11 cellular contexts compared by ENCODE assay signal in genomic region chr2:21395366-21395765, GRCh38.
A peak's percentile ranks its signal among the peaks of the same experiment; 100 is the strongest.
DNase-seq lines count a peak whose midpoint lies in the region; ATAC-seq and TF ChIP-seq lines count a peak whose summit lies in the region.
"Had no signal": no experiment of that assay in that cellular context is flagged by ENCODE, and none has a peak within 500 bp of the region (broad histone marks: within the 10 kb centered on the region; RNA-seq: fewer than 3 reads in every experiment).

No MANE protein-coding gene starts in this region.

- H3K9me3 Mint-ChIP-seq in brain, result no peaks in the 10 kb centered on the region
- H3K9me3 Mint-ChIP-seq in nephron progenitor cell, result no peaks in the 10 kb centered on the region
- H3K9me3 Mint-ChIP-seq in endothelial cell (ENCODE audit: unreplicated experiment), result no peaks in the 10 kb centered on the region
- no peaks in the 10 kb centered on the region for H3K9me3 Mint-ChIP-seq in activated naive CD8-positive, alpha-beta T cell treated with anti-CD3 and anti-CD28 coated beads for 36 hours
- H3K9me3 Mint-ChIP-seq: natural killer cell treated with Interleukin-12 subunit alpha and Interleukin-12 subunit beta and Interleukin-15 and Interleukin-18, amount 100 ng/mL, for 72 hours had no signal

- H3K27me3 Mint-ChIP-seq in brain (no peaks in the 10 kb centered on the region), nephron progenitor cell (ENCODE audit: low read depth, poor library complexity) (peaks cover 10% of the 10 kb centered on the region), endothelial cell (ENCODE audit: unreplicated experiment) (peaks cover 3% of the 10 kb centered on the region)
- H3K27me3 Mint-ChIP-seq in activated naive CD8-positive, alpha-beta T cell treated with anti-CD3 and anti-CD28 coated beads for 36 hours, result peaks cover 4% of the 10 kb centered on the region
- H3K27me3 Mint-ChIP-seq: natural killer cell treated with Interleukin-12 subunit alpha and Interleukin-12 subunit beta and Interleukin-15 and Interleukin-18, amount 100 ng/mL, for 72 hours had no signal

- H3K27ac Mint-ChIP-seq in brain (no peak overlapping the region), nephron progenitor cell (no peak overlapping the region), endothelial cell (ENCODE audit: unreplicated experiment) (no peak overlapping the region)
- H3K27ac Mint-ChIP-seq in activated naive CD8-positive, alpha-beta T cell treated with anti-CD3 and anti-CD28 coated beads for 36 hours, result no peak overlapping the region
- H3K27ac Mint-ChIP-seq: natural killer cell treated with Interleukin-12 subunit alpha and Interleukin-12 subunit beta and Interleukin-15 and Interleukin-18, amount 100 ng/mL, for 72 hours had no signal

- H3K4me1 Mint-ChIP-seq in brain, result peaks cover 26% of the 10 kb centered on the region
- H3K4me1 Mint-ChIP-seq in nephron progenitor cell, result peaks cover 32% of the 10 kb centered on the region
- H3K4me1 Mint-ChIP-seq in endothelial cell (ENCODE audit: unreplicated experiment), result peaks cover 9% of the 10 kb centered on the region
- no peaks in the 10 kb centered on the region for H3K4me1 Mint-ChIP-seq in activated naive CD8-positive, alpha-beta T cell treated with anti-CD3 and anti-CD28 coated beads for 36 hours

- no peaks in the 10 kb centered on the region for H3K36me3 Mint-ChIP-seq in brain
- no peaks in the 10 kb centered on the region for H3K36me3 Mint-ChIP-seq in nephron progenitor cell (ENCODE audit: low read depth)
- H3K36me3 Mint-ChIP-seq in endothelial cell (ENCODE audit: low read depth, unreplicated experiment), result no peaks in the 10 kb centered on the region
- H3K36me3 Mint-ChIP-seq in activated naive CD8-positive, alpha-beta T cell treated with anti-CD3 and anti-CD28 coated beads for 36 hours, result no peaks in the 10 kb centered on the region
- H3K36me3 Mint-ChIP-seq: natural killer cell treated with Interleukin-12 subunit alpha and Interleukin-12 subunit beta and Interleukin-15 and Interleukin-18, amount 100 ng/mL, for 72 hours had no signal

- ATAC-seq in HG03575 (IDR thresholded peaks at IDR 0.05; ENCODE audit: extremely low read depth, insufficient number of reproducible peaks, low FRiP score, unreplicated experiment) (peak; percentile 65), HG03175 (IDR thresholded peaks at IDR 0.05; ENCODE audit: unreplicated experiment) (no peak), HG03354 (IDR thresholded peaks at IDR 0.05; ENCODE audit: poor library complexity, severe bottlenecking, unreplicated experiment) (no peak)
- ATAC-seq: natural killer cell treated with Interleukin-12 subunit alpha and Interleukin-12 subunit beta and Interleukin-15 and Interleukin-18, amount 100 ng/mL, for 72 hours had no signal

- no peak overlapping the region for H3K4me3 Mint-ChIP-seq in brain
- H3K4me3 Mint-ChIP-seq in nephron progenitor cell, result no peak overlapping the region
- no peak overlapping the region for H3K4me3 Mint-ChIP-seq in endothelial cell (ENCODE audit: unreplicated experiment)
- H3K4me3 Mint-ChIP-seq in activated naive CD8-positive, alpha-beta T cell treated with anti-CD3 and anti-CD28 coated beads for 36 hours, result no peak overlapping the region
- H3K4me3 Mint-ChIP-seq: natural killer cell treated with Interleukin-12 subunit alpha and Interleukin-12 subunit beta and Interleukin-15 and Interleukin-18, amount 100 ng/mL, for 72 hours had no signal

- TF ChIP-seq CTCF in brain (conservative IDR thresholded peaks at IDR 0.05), result peak; percentile 27 to 31
- TF ChIP-seq CTCF in nephron progenitor cell (IDR thresholded peaks at IDR 0.05), result peak; percentile 17
- no peak for TF ChIP-seq CTCF in endothelial cell (IDR thresholded peaks at IDR 0.05; ENCODE audit: unreplicated experiment)

- DNase-seq in ELF-1 (ENCODE audit: low read depth, low spot score) (peak; percentile 12), nephron progenitor cell (no peak), endothelial cell (ENCODE audit: low spot score) (no peak)
- DNase-seq in activated naive CD8-positive, alpha-beta T cell treated with anti-CD3 and anti-CD28 coated beads for 36 hours, result no peak
- DNase-seq: heart left ventricle, NCI-H1694 treated with DMSO at 0.1 percent for 48 hours had no signal
